In the genomic region with DNA sequence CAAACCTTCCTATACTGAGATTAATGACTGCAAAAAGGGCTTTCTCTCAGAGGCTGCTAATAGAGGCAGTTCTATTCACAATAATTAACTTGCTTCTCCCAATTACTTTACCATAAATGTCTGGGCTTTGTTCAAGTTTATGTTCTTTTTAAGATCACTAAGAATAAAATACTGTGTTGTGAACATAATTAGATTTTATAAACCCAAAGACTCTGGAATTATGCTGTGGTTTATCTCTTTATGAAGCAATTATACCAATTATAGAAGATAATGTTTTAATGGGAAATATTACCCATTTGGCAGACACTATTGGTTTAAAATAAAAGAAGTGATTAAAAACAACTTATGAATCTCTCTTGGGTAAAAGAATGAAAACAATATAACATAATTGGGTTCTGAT, we compare ENCODE assay signal across 23 cellular contexts. TPM values are rescaled to one million over a fixed set of nuclear protein-coding genes. Genes with fewer than 3 reads are reported as not detected.
"Had no signal": no experiment of that assay in that cellular context is flagged by ENCODE, and none has a peak within 500 bp of the region (broad histone marks: within the 10 kb centered on the region; RNA-seq: fewer than 3 reads in every experiment).

No MANE protein-coding gene starts in this region.

- H3K4me2 ChIP-seq: hepatocyte had no signal

- H3K36me3 ChIP-seq: left lung, transverse colon had no signal

- H3K27me3 ChIP-seq: left lung, transverse colon had no signal

- H3K4me1 ChIP-seq: left lung, transverse colon had no signal

- H3K4me3 ChIP-seq: hepatocyte, left lung, lung, transverse colon had no signal

- H2AFZ ChIP-seq: hepatocyte had no signal

- ATAC-seq: activated naive CD4-positive, alpha-beta T cell treated with anti-CD3 and anti-CD28 coated beads, Interleukin-2, amount 50 U/mL, for 72 hours; activated T-cell treated with anti-CD3 and anti-CD28 coated beads, Interleukin-2, amount 50 U/mL, for 72 hours; esophagus mucosa; left lung; sciatic nerve; stimulated activated memory B cell treated with anti-CD40 and anti-IgM and Interleukin-4, amounts not matched to agents 10 μg/mL and 1 μg/mL and 100 μg/mL, for 72 hours; WTC11 had no signal

- H3K27ac ChIP-seq: hepatocyte, left lung, transverse colon had no signal

- H3K9me3 ChIP-seq: left lung, transverse colon had no signal

- DNase-seq: activated CD4-positive, alpha-beta T cell treated with anti-CD3 and anti-CD28 coated beads, Interleukin-2, amount 50 U/mL, for 48 hours; activated effector memory CD4-positive, alpha-beta T cell treated with Interleukin-2 at 50 U/mL for 16 hours; activated T-cell treated with anti-CD3 and anti-CD28 coated beads, Interleukin-2, amount 50 U/mL, for 72 hours; aorta; caudate nucleus; effector CD4-positive, alpha-beta T cell; foreskin melanocyte; kidney glomerular epithelial cell; left lung; naive B cell; stimulated activated CD4-positive, alpha-beta T cell treated with anti-CD3 and anti-CD28 coated beads, Interleukin-2, amount 100 ng/mL, for 24 hours; T1000; transverse colon had no signal

- FAIRE-seq: small intestine, urothelium cell line had no signal

- H3K79me2 ChIP-seq: hepatocyte had no signal

RNA-seq across cellular contexts. Expression of gene IL12RB2, which starts 43.5 kb away (rescaled TPM):
- total RNA-seq: osteoblast had no signal
- polyA plus RNA-seq: hepatocyte had no signal
